8 cellular contexts compared by ENCODE assay signal in the genomic region with DNA sequence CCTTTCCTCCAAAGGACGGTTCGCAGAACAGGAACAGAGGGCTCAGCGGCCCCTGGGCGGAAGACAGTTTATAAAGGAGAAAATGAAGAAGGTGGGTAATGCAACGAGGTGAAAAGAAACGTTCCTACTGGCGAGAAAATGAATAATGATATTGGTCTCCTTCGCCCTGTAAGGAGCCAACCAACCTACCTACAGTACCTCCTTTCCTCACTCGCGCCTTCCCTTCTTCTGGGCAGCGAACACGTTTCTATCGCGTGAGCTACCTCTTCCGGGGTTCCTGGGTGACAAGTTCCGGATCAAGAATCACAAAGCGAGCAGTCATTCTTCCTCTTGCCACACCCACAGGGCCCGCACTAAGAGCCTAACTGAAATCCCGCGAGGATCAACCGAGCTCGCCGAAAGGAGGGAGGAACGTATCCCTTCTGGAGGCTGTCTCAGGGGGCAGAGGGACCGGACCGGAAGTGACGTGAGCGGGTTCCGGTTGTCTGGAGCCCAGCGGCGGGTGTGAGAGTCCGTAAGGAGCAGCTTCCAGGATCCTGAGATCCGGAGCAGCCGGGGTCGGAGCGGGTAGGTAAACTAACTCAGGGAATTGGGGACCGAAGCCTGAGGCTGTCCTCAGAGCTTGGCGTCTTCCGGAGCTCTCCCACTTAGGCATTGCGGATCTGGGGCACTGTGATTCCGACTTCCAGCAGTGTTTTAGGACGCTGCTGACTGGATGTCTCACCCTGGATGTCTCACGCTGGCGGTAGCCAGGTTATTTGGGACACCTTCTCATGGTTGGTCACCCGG. TPM values are rescaled to one million over a fixed set of nuclear protein-coding genes. Genes with fewer than 3 reads are reported as not detected.
DNase-seq lines count a peak whose midpoint lies in the region; ATAC-seq lines count a peak whose summit lies in the region.

Gene PTRH2 (minus strand): TSS at position 249 of the 789 bp plus-strand sequence. CDS start 9,452 bp downstream, outside the sequence.
Gene VMP1 (plus strand): TSS at position 473 of the 789 bp plus-strand sequence. CDS start 23,793 bp downstream, outside the sequence.

- CTCF ChIA-PET in CD8-positive, alpha-beta memory T cell (lab: Charles Lee) = interaction anchor here (0.7 to 1.3 kb wide), 2 partner anchors 17 to 85 kb away, joined by 3 to 5 read pairs; no protein-coding TSS in a partner anchor

- peak within 1 kb of the TSS; percentile 95 to 100 (median 100) for H3K27ac Mint-ChIP-seq in CD8-positive, alpha-beta memory T cell

- H3K27me3 Mint-ChIP-seq in CD8-positive, alpha-beta memory T cell = no peaks in the 10 kb centered on the region

- H3K4me3 Mint-ChIP-seq in CD8-positive, alpha-beta memory T cell = peak within 1 kb of the TSS; percentile 96 to 100 (median 98)

- peaks cover 63 to 75% (median 74%) of the 10 kb centered on the region in 3 donors for H3K4me1 Mint-ChIP-seq in CD8-positive, alpha-beta memory T cell

- peaks cover 0 to 25% (median 0%) of the 10 kb centered on the region in 3 donors for H3K36me3 Mint-ChIP-seq in CD8-positive, alpha-beta memory T cell

- H3K4me3 ChIP-seq in CD8-positive, alpha-beta memory T cell (ENCODE audit: low read length) = peak within 1 kb of the TSS; percentile 69

- peaks cover 39% of the 10 kb centered on the region for H3K4me1 ChIP-seq in CD8-positive, alpha-beta memory T cell (ENCODE audit: insufficient read depth, low read length)

- no peaks in the 10 kb centered on the region for H3K36me3 ChIP-seq in CD8-positive, alpha-beta memory T cell (ENCODE audit: insufficient read depth, low read length)

- peak within 1 kb of the TSS; percentile 95 for H3K27ac ChIP-seq in CD8-positive, alpha-beta memory T cell (ENCODE audit: low read depth, low read length)

- H3K9me3 ChIP-seq in CD8-positive, alpha-beta memory T cell (ENCODE audit: low read length) = no peaks in the 10 kb centered on the region

- POLR2A ChIA-PET in CD8-positive, alpha-beta memory T cell (lab: Charles Lee) = interaction anchor here (0.7 to 1.5 kb wide), 5 partner anchors 88 to 970 kb away, joined by 3 to 6 read pairs (median 5); partner anchors contain the start of genes CLTC and DHX40

- peak; percentile 95 for ATAC-seq in GM19468 (IDR thresholded peaks at IDR 0.05; ENCODE audit: extremely low read depth, unreplicated experiment)

- no peaks in the 10 kb centered on the region for H3K9me3 Mint-ChIP-seq in CD8-positive, alpha-beta memory T cell

- no peaks in the 10 kb centered on the region for H3K27me3 ChIP-seq in CD8-positive, alpha-beta memory T cell (ENCODE audit: insufficient read depth, low read length, poor library complexity, severe bottlenecking)

- peak; percentile 86 to 94 (median 90) for DNase-seq in CD8-positive, alpha-beta memory T cell
- DNase-seq in HS-5 (ENCODE audit: low read depth) (peak; percentile 96), lung microvascular endothelial cell (ENCODE audit: low read depth in 2 of 2) (peak; percentile 98 to 100)
- peak; percentile 94 for DNase-seq in NK-92 treated with Interleukin-12 subunit alpha and Interleukin-12 subunit beta, amount 100 ng/mL, for 24 hours (lab: John Stamatoyannopoulos, UW)
- DNase-seq in activated CD8-positive, alpha-beta memory T cell treated with anti-CD3 and anti-CD28 coated beads for 24 hours = peak; percentile 93
- DNase-seq in effector CD8-positive, alpha-beta T cell (lab: John Stamatoyannopoulos, UW) = peak; percentile 88
- peak; percentile 89 to 96 (median 93) for DNase-seq in stimulated activated CD4-positive, alpha-beta T cell treated with anti-CD3 and anti-CD28 coated beads, TNF-alpha, amount 100 ng/mL, for 48 hours (ENCODE audit: low read depth in 3 of 3)

RNA-seq across cellular contexts. Expression of gene PTRH2, which starts in this region (rescaled TPM):
- total RNA-seq in CD8-positive, alpha-beta memory T cell = 10 to 100 TPM; 38.5 to 43.6 TPM
- polyA plus RNA-seq in CD8-positive, alpha-beta memory T cell = 15.9 TPM
- 26.2 and 41.1 TPM in 2 replicates for total RNA-seq in lung microvascular endothelial cell

RNA-seq across cellular contexts. Expression of gene VMP1, which starts in this region (rescaled TPM):
- 100 to 1,000 TPM; 150 to 151 TPM for total RNA-seq in CD8-positive, alpha-beta memory T cell
- 57.0 TPM for polyA plus RNA-seq in CD8-positive, alpha-beta memory T cell
- total RNA-seq in lung microvascular endothelial cell = 99.8 and 126 TPM in 2 replicates

Comparison
In these comparisons a context has a peak if more than half of its experiments do, and no peak if none do; other contexts are left out.
1. Peak in every context shown above with its lines: DNase-seq, ATAC-seq, H3K4me3 ChIP-seq and H3K27ac ChIP-seq.